Comparison of ENCODE assay signal across 25 cellular contexts in the genomic region with DNA sequence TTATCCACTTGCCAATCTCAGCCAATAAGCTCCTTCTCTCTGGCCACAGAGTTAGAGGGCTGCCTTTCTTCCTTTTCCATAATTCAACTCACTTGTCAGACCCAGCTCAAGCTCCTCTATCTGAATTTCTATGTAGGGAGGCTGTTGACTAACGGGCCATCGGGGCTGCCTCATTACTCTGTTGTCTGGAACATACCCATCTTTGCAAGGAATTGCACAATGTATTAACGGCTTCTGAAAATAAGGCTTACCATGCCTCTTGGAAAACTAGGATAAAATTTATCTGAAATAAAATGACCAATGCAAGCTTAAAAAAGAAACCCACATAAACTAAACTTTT. TPM values are rescaled to one million over a fixed set of nuclear protein-coding genes. Genes with fewer than 3 reads are reported as not detected.
DNase-seq lines count a peak whose midpoint lies in the region; ATAC-seq and TF ChIP-seq lines count a peak whose summit lies in the region.
"Had no signal": no experiment of that assay in that cellular context is flagged by ENCODE, and none has a peak within 500 bp of the region (broad histone marks: within the 10 kb centered on the region; RNA-seq: fewer than 3 reads in every experiment).

No MANE protein-coding gene starts in this region.

- intact Hi-C loops in activated naive CD4-positive, alpha-beta T cell treated with anti-CD3 and anti-CD28 coated beads for 36 hours (cut with micrococcal nuclease) = no loop called here

- no peaks in the 10 kb centered on the region for H3K9me3 Mint-ChIP-seq in activated naive CD4-positive, alpha-beta T cell treated with anti-CD3 and anti-CD28 coated beads for 36 hours
- H3K9me3 Mint-ChIP-seq: activated naive CD8-positive, alpha-beta T cell treated with anti-CD3 and anti-CD28 coated beads for 36 hours; endodermal cell; immature natural killer cell; natural killer cell treated with Interleukin-12 subunit alpha and Interleukin-12 subunit beta and Interleukin-15 and Interleukin-18, amount 100 ng/mL, for 72 hours; stimulated activated naive CD8-positive, alpha-beta T cell treated with anti-CD3 and anti-CD28 coated beads, Interleukin-15, Interleukin-2, amounts not matched to agents 100 ng/mL and 50 ng/mL, for 24 hours had no signal

- no peaks in the 10 kb centered on the region for H3K9me3 ChIP-seq in fibroblast of lung (ENCODE audit: control insufficient read depth, insufficient read depth, low read depth, low read length)
- H3K9me3 ChIP-seq: Caco-2 had no signal

- H3K36me3 Mint-ChIP-seq in activated naive CD4-positive, alpha-beta T cell treated with anti-CD3 and anti-CD28 coated beads for 36 hours (ENCODE audit: low read depth) = no peaks in the 10 kb centered on the region
- H3K36me3 Mint-ChIP-seq: activated naive CD8-positive, alpha-beta T cell treated with anti-CD3 and anti-CD28 coated beads for 36 hours; immature natural killer cell; memory B cell; natural killer cell treated with Interleukin-12 subunit alpha and Interleukin-12 subunit beta and Interleukin-15 and Interleukin-18, amount 100 ng/mL, for 72 hours had no signal

- H3K4me3 Mint-ChIP-seq in activated naive CD4-positive, alpha-beta T cell treated with anti-CD3 and anti-CD28 coated beads for 36 hours = no peak overlapping the region
- H3K4me3 Mint-ChIP-seq: activated naive CD8-positive, alpha-beta T cell treated with anti-CD3 and anti-CD28 coated beads for 36 hours; endodermal cell; HFFc6; immature natural killer cell; memory B cell; natural killer cell treated with Interleukin-12 subunit alpha and Interleukin-12 subunit beta and Interleukin-15 and Interleukin-18, amount 100 ng/mL, for 72 hours; stimulated activated naive CD8-positive, alpha-beta T cell treated with anti-CD3 and anti-CD28 coated beads, Interleukin-15, Interleukin-2, amounts not matched to agents 100 ng/mL and 50 ng/mL, for 24 hours had no signal

- TF ChIP-seq CTCF in fibroblast of lung (conservative IDR thresholded peaks at IDR 0.05 in 1 of 2, IDR thresholded peaks at IDR 0.05 in 1 of 2; ENCODE audit: low read depth in 1 of 2, low read length in 2 of 2) = no peak

- no peak for ATAC-seq in HG02981 (IDR thresholded peaks at IDR 0.05; ENCODE audit: unreplicated experiment)
- ATAC-seq in esophagus mucosa = no peak

- no peak overlapping the region for H3K4me3 ChIP-seq in fibroblast of lung (replicated peaks in 1 of 4; ENCODE audit: control extremely low read depth in 1 of 4, insufficient read depth in 1 of 4, low read depth in 3 of 4, low read length in 4 of 4)

- CTCF ChIA-PET in activated naive CD4-positive, alpha-beta T cell treated with anti-CD3 and anti-CD28 coated beads for 36 hours (lab: Charles Lee) = no interaction called here

- no peaks in the 10 kb centered on the region for H3K36me3 ChIP-seq in fibroblast of lung (ENCODE audit: control insufficient read depth, insufficient read depth, low read length)
- H3K36me3 ChIP-seq: WERI-Rb-1 had no signal

- no peak overlapping the region for H3K27ac Mint-ChIP-seq in activated naive CD4-positive, alpha-beta T cell treated with anti-CD3 and anti-CD28 coated beads for 36 hours
- H3K27ac Mint-ChIP-seq: activated naive CD8-positive, alpha-beta T cell treated with anti-CD3 and anti-CD28 coated beads for 36 hours; endodermal cell; HFFc6; immature natural killer cell; memory B cell; natural killer cell treated with Interleukin-12 subunit alpha and Interleukin-12 subunit beta and Interleukin-15 and Interleukin-18, amount 100 ng/mL, for 72 hours; stimulated activated naive CD8-positive, alpha-beta T cell treated with anti-CD3 and anti-CD28 coated beads, Interleukin-15, Interleukin-2, amounts not matched to agents 100 ng/mL and 50 ng/mL, for 24 hours had no signal

- no peak overlapping the region for H2AFZ ChIP-seq in fibroblast of lung (ENCODE audit: low read length)

- H3K79me2 ChIP-seq in fibroblast of lung (ENCODE audit: control insufficient read depth, insufficient read depth, low read length) = no peaks in the 10 kb centered on the region

- H3K9ac ChIP-seq in fibroblast of lung (ENCODE audit: insufficient read depth, low read length) = no peak overlapping the region

- peaks cover 11% of the 10 kb centered on the region for H3K27me3 Mint-ChIP-seq in activated naive CD4-positive, alpha-beta T cell treated with anti-CD3 and anti-CD28 coated beads for 36 hours (ENCODE audit: low read depth)

- H3K27me3 ChIP-seq in fibroblast of lung (ENCODE audit: control insufficient read depth, insufficient read depth, low read length) = no peaks in the 10 kb centered on the region

- H3K27ac ChIP-seq in fibroblast of lung (ENCODE audit: insufficient read depth, low read length) (no peak overlapping the region), temporal lobe (ENCODE audit: low read depth, low read length) (peak overlapping the region; percentile 46)
- H3K27ac ChIP-seq: WERI-Rb-1 had no signal

- H3K4me1 Mint-ChIP-seq in activated naive CD4-positive, alpha-beta T cell treated with anti-CD3 and anti-CD28 coated beads for 36 hours (ENCODE audit: low read depth) = no peaks in the 10 kb centered on the region
- H3K4me1 Mint-ChIP-seq: activated naive CD8-positive, alpha-beta T cell treated with anti-CD3 and anti-CD28 coated beads for 36 hours; endodermal cell; memory B cell had no signal

- peak; percentile 48 for DNase-seq in NCI-H226
- DNase-seq in fibroblast of lung (ENCODE audit: low read depth in 2 of 2) = peak; percentile 21 to 23
- DNase-seq in medulla oblongata (ENCODE audit: extremely low spot score) = peak; percentile 58
- DNase-seq in NK-92 (lab: John Stamatoyannopoulos, UW; ENCODE audit: unreplicated experiment) = no peak
- no peak for DNase-seq in activated naive CD4-positive, alpha-beta T cell treated with anti-CD3 and anti-CD28 coated beads for 36 hours
- DNase-seq: activated CD4-positive, alpha-beta T cell treated with anti-CD3 and anti-CD28 coated beads, Interleukin-2, amount 50 U/mL, for 48 hours; activated naive CD8-positive, alpha-beta T cell treated with anti-CD3 and anti-CD28 coated beads for 36 hours; activated T-cell treated with anti-CD3 and anti-CD28 coated beads, Interleukin-2, amount 50 U/mL, for 1 hour; Caco-2; central memory CD4-positive, alpha-beta T cell; endodermal cell; glutamatergic neuron; HFFc6; immature natural killer cell; NCI-H1694 treated with DMSO at 0.1 percent for 48 hours; NCI-H446; WERI-Rb-1 had no signal

- no peak overlapping the region for H3K4me2 ChIP-seq in fibroblast of lung (ENCODE audit: extremely low read depth, insufficient read depth, low read length)

- H4K20me1 ChIP-seq in fibroblast of lung (ENCODE audit: control insufficient read depth, extremely low read depth, insufficient read depth, low read length) = no peaks in the 10 kb centered on the region

- H3K4me1 ChIP-seq in fibroblast of lung (ENCODE audit: control insufficient read depth, extremely low read depth, insufficient read depth, low read length) = no peaks in the 10 kb centered on the region
- H3K4me1 ChIP-seq: Caco-2 had no signal

RNA-seq across cellular contexts. Expression of a gene that starts 28.5 kb away (rescaled TPM):
- 0.77 and 0.83 TPM in 2 replicates for total RNA-seq in fibroblast of lung
- polyA plus RNA-seq in fibroblast of lung = 0.24 and 0.28 TPM in 2 replicates
- polyA plus RNA-seq in fibroblast of lung (2012) = 0.29 and 0.35 TPM in 2 replicates
- polyA minus RNA-seq in fibroblast of lung (ENCODE audit: low replicate concordance) = 0.26 and 1.5 TPM in 2 replicates
- total RNA-seq in temporal lobe = 0.98 TPM
- total RNA-seq in esophagus mucosa = 0.24 TPM
- under 1 TPM; 0.10 to 0.30 TPM for total RNA-seq in activated naive CD4-positive, alpha-beta T cell treated with anti-CD3 and anti-CD28 coated beads for 36 hours
- total RNA-seq: Caco-2; HFFc6; natural killer cell treated with Interleukin-12 subunit alpha and Interleukin-12 subunit beta and Interleukin-15 and Interleukin-18, amount 100 ng/mL, for 72 hours had no signal
- polyA plus RNA-seq: immature natural killer cell had no signal

RNA-seq across cellular contexts. Expression of a gene that starts 38.5 kb away (rescaled TPM):
- total RNA-seq in fibroblast of lung = 25.9 and 41.5 TPM in 2 replicates
- polyA plus RNA-seq in fibroblast of lung = 13.0 and 48.2 TPM in 2 replicates
- 9.8 and 49.7 TPM in 2 replicates for polyA plus RNA-seq in fibroblast of lung (2012)
- polyA minus RNA-seq in fibroblast of lung (ENCODE audit: low replicate concordance) = 22.9 and 129 TPM in 2 replicates
- 10.1 TPM for total RNA-seq in temporal lobe
- 2.3 TPM for total RNA-seq in esophagus mucosa
- not detected for total RNA-seq in activated naive CD4-positive, alpha-beta T cell treated with anti-CD3 and anti-CD28 coated beads for 36 hours
- total RNA-seq: activated naive CD8-positive, alpha-beta T cell treated with anti-CD3 and anti-CD28 coated beads for 36 hours; Caco-2; MCF 10A; natural killer cell treated with Interleukin-12 subunit alpha and Interleukin-12 subunit beta and Interleukin-15 and Interleukin-18, amount 100 ng/mL, for 72 hours; T-helper 1 cell treated with Interleukin-12 subunit alpha and Interleukin-12 subunit beta and Interleukin-4 antibody, amounts not matched to agents 30 ng/mL and 1 ng/mL, for 36 hours had no signal
- polyA plus RNA-seq: immature natural killer cell had no signal

Comparison
In these comparisons a context has a peak if more than half of its experiments do, and no peak if none do; other contexts are left out.
1. DNase-seq: peak in NCI-H226 (single experiment), fibroblast of lung (2 of 2) and medulla oblongata (single experiment); none in NK-92 (single experiment) and activated naive CD4-positive, alpha-beta T cell treated with anti-CD3 and anti-CD28 coated beads for 36 hours (single experiment).